13 cellular contexts compared by ENCODE assay signal in genomic region chr9:133889498-133890301, GRCh38.
DNase-seq lines count a peak whose midpoint lies in the region; ATAC-seq, FAIRE-seq and TF ChIP-seq lines count a peak whose summit lies in the region.
"Had no signal": no experiment of that assay in that cellular context is flagged by ENCODE, and none has a peak within 500 bp of the region (broad histone marks: within the 10 kb centered on the region; RNA-seq: fewer than 3 reads in every experiment).

No MANE protein-coding gene starts in this region.

- H3K9me3 ChIP-seq in A549: no peaks in the 10 kb centered on the region
- no peaks in the 10 kb centered on the region for H3K9me3 ChIP-seq in IMR-90 (ENCODE audit: control insufficient read depth, insufficient read depth, low read length)
- no peaks in the 10 kb centered on the region for H3K9me3 ChIP-seq in sigmoid colon
- H3K9me3 ChIP-seq: uterus had no signal

- H3K56ac ChIP-seq in IMR-90 (ENCODE audit: extremely low read depth, insufficient read depth, low read length): no peak overlapping the region

- H4K20me1 ChIP-seq in IMR-90 (ENCODE audit: insufficient read depth, low read length): peaks cover 19% of the 10 kb centered on the region

- TF ChIP-seq RAD21 in A549 (conservative IDR thresholded peaks at IDR 0.05 in 1 of 2, IDR thresholded peaks at IDR 0.05 in 1 of 2) (no peak), IMR-90 (IDR thresholded peaks at IDR 0.05; ENCODE audit: low read length) (no peak)

- FAIRE-seq in A549 (lab: Jason Lieb, UNC): no peak
- no peak for FAIRE-seq in GM12892 (lab: Jason Lieb, UNC)
- FAIRE-seq: HTR-8/SVneo had no signal

- peak overlapping the region; percentile 26 for H2AFZ ChIP-seq in IMR-90 (replicated peaks; ENCODE audit: low read length, poor library complexity)

- no peak for TF ChIP-seq EP300 in A549 (IDR thresholded peaks at IDR 0.05)
- no peak for TF ChIP-seq EP300 in sigmoid colon (IDR thresholded peaks at IDR 0.05)

- H4K8ac ChIP-seq in IMR-90 (ENCODE audit: low read depth in 2 of 2, low read length in 2 of 2): no peak overlapping the region

- no peak overlapping the region for H2BK15ac ChIP-seq in IMR-90 (ENCODE audit: low read depth, low read length)

- no peak overlapping the region for H2BK120ac ChIP-seq in IMR-90 (ENCODE audit: low read depth, low read length)

- no peak overlapping the region for H3K14ac ChIP-seq in IMR-90 (replicated peaks; ENCODE audit: low read depth, low read length)

- H2BK5ac ChIP-seq in IMR-90 (ENCODE audit: low read depth, low read length, poor library complexity, severe bottlenecking): no peak overlapping the region

- H2AK9ac ChIP-seq in IMR-90 (replicated peaks; ENCODE audit: low read depth, low read length, poor library complexity): no peak overlapping the region

- peaks cover 22% of the 10 kb centered on the region for H3K9me1 ChIP-seq in IMR-90 (ENCODE audit: insufficient read depth, low read length)

- no peak overlapping the region for H4K5ac ChIP-seq in IMR-90 (ENCODE audit: low read depth, low read length)

- H3K27ac ChIP-seq in A549 (peak overlapping the region in 1 of 2 experiments; percentile 78; a peak in 4 of 6 replicates), IMR-90 (ENCODE audit: insufficient read depth, low read length) (no peak overlapping the region), layer of hippocampus (ENCODE audit: low read depth, low read length) (peak overlapping the region; percentile 38), sigmoid colon (no peak overlapping the region)
- H3K27ac ChIP-seq: uterus had no signal

- H2AK5ac ChIP-seq in IMR-90 (ENCODE audit: low read depth, low read length): no peak overlapping the region

- H3K4me3 ChIP-seq in A549 (no peak overlapping the region), IMR-90 (ENCODE audit: insufficient read depth, low read depth, low read length) (no peak overlapping the region), sigmoid colon (no peak overlapping the region)
- H3K4me3 ChIP-seq: uterus had no signal

- H3K79me1 ChIP-seq in IMR-90 (ENCODE audit: low read depth in 1 of 2, low read length in 2 of 2): peaks cover 11 to 72% of the 10 kb centered on the region in 2 experiments

- no peak for TF ChIP-seq CTCF in A549 (IDR thresholded peaks at IDR 0.05)
- TF ChIP-seq CTCF in IMR-90 (conservative IDR thresholded peaks at IDR 0.05; ENCODE audit: low read depth, low read length): no peak
- no peak for TF ChIP-seq CTCF in sigmoid colon (IDR thresholded peaks at IDR 0.05)

- in situ Hi-C loops in IMR-90 (cut with MboI; ENCODE audit: low sequenced_read_pairs): no loop called here

- H3K23ac ChIP-seq in IMR-90 (ENCODE audit: low read depth, low read length): no peak overlapping the region

- intact Hi-C loops in IMR-90 (cut with micrococcal nuclease) (no loop called here), sigmoid colon (cut with DNase I) (no loop called here)

- H3K36me3 ChIP-seq in IMR-90 (ENCODE audit: control insufficient read depth, insufficient read depth, low read length) (no peaks in the 10 kb centered on the region; the same call in 1 of the 2 replicates), sigmoid colon (no peaks in the 10 kb centered on the region)
- H3K36me3 ChIP-seq: uterus had no signal

- H3K4me1 ChIP-seq in A549: peaks cover 44% of the 10 kb centered on the region
- peaks cover 17% of the 10 kb centered on the region; the same call in 1 of the 2 replicates for H3K4me1 ChIP-seq in IMR-90 (ENCODE audit: control insufficient read depth, insufficient read depth, low read length)
- no peaks in the 10 kb centered on the region for H3K4me1 ChIP-seq in sigmoid colon
- H3K4me1 ChIP-seq: uterus had no signal

- peak overlapping the region; percentile 41; the same call in 2 of the 3 replicates for H3K4me2 ChIP-seq in A549
- no peak overlapping the region for H3K4me2 ChIP-seq in IMR-90 (ENCODE audit: low read depth, low read length)

- no peak overlapping the region for H3K4ac ChIP-seq in IMR-90 (ENCODE audit: low read depth, low read length)

- H2BK20ac ChIP-seq in IMR-90 (ENCODE audit: low read depth, low read length): no peak overlapping the region

- no peak overlapping the region for H3K9ac ChIP-seq in IMR-90 (ENCODE audit: low read depth, low read length)

- CTCF ChIA-PET in A549 (lab: Yijun Ruan, JAX): interaction anchor here (0.6 to 1.4 kb wide), 4 partner anchors 10 to 515 kb away, joined by 3 to 4 read pairs (median 4); no protein-coding TSS in a partner anchor
- CTCF ChIA-PET in IMR-90 (lab: Yijun Ruan, JAX): no interaction called here

- no peak overlapping the region for H3K18ac ChIP-seq in IMR-90 (ENCODE audit: low read depth, low read length)

- TF ChIP-seq POLR2A in A549 (IDR thresholded peaks at IDR 0.05; ENCODE audit: low read length) (no peak), IMR-90 (IDR thresholded peaks at IDR 0.05; ENCODE audit: low read depth, low read length) (no peak), sigmoid colon (IDR thresholded peaks at IDR 0.05) (no peak), GM12892 (IDR thresholded peaks at IDR 0.05; ENCODE audit: low read depth, low read length) (no peak)

- DNase-seq in A549 (ENCODE audit: low read depth in 1 of 2, low spot score in 1 of 2): peak; percentile 25 to 28
- peak; percentile 20 for DNase-seq in IMR-90
- peak; percentile 66 for DNase-seq in SHP77 treated with DMSO at 0.1 percent for 48 hours (lab: John Stamatoyannopoulos, UW)
- no peak for DNase-seq in sigmoid colon
- DNase-seq in NAMALWA (ENCODE audit: low spot score): no peak
- DNase-seq in GM12892 (ENCODE audit: insufficient read length): no peak
- DNase-seq: activated CD8-positive, alpha-beta memory T cell treated with anti-CD3 and anti-CD28 coated beads for 24 hours; naive thymus-derived CD8-positive, alpha-beta T cell; RPMI8226; uterus had no signal

- 77% methylated on average over 16 of the region's 24 CpGs for WGBS in A549 (ENCODE audit: missing lambda C conversion rate)
- 97% methylated on average over 11 of the region's 24 CpGs; no CpG with 5 or more reads in 1 of the 2 experiments for WGBS in IMR-90 (ENCODE audit: extremely low coverage in 2 of 2, insufficient read length in 1 of 2), 2 experiments
- WGBS in sigmoid colon, 2 donors: 89 to 91% methylated on average over 24 of the region's 24 CpGs

- dilution Hi-C loops in IMR-90 (cut with HindIII; ENCODE audit: low sequenced_read_pairs, unreplicated experiment): no loop called here

- H3K27me3 ChIP-seq in IMR-90 (ENCODE audit: control insufficient read depth, insufficient read depth, low read length): no peaks in the 10 kb centered on the region
- no peaks in the 10 kb centered on the region for H3K27me3 ChIP-seq in layer of hippocampus (ENCODE audit: control insufficient read depth, insufficient read depth, low read length)
- no peaks in the 10 kb centered on the region for H3K27me3 ChIP-seq in sigmoid colon
- H3K27me3 ChIP-seq: uterus had no signal

- ATAC-seq in A549: peak in 1 of 2 experiments; percentile 25; a peak in 2 of 6 replicates
- peak; percentile 38 for ATAC-seq in IMR-90 (ENCODE audit: low read depth)
- no peak for ATAC-seq in HG03135 (IDR thresholded peaks at IDR 0.05; ENCODE audit: unreplicated experiment)
- ATAC-seq: naive thymus-derived CD8-positive, alpha-beta T cell had no signal

- BruUV-seq in IMR-90 (replicated peaks; lab: Mats Ljungman, UMichigan): no TSS peak

- POLR2A ChIA-PET in A549 (lab: Yijun Ruan, JAX) (interaction anchor here (0.5 kb wide), 2 partner anchors 9 to 135 kb away, joined by 3 to 6 read pairs; partner anchors contain the start of gene BRD3OS), IMR-90 (lab: Charles Lee; ENCODE audit: unreplicated experiment) (no interaction called here)

- H4K91ac ChIP-seq in IMR-90 (ENCODE audit: insufficient read depth, low read depth, low read length): no peak overlapping the region

TF ChIP-seq in A549, 52 proteins besides CTCF, POLR2A, EP300 and RAD21:
- TF ChIP-seq JUN (IDR thresholded peaks at IDR 0.05) (no peak), FOSL2 (IDR thresholded peaks at IDR 0.05) (no peak), FOSL2 (CRISPR knock-in tag; IDR thresholded peaks at IDR 0.05) (peak; percentile 31)

TF ChIP-seq in IMR-90, 13 proteins besides CTCF, POLR2A, EP300 and RAD21:
- no peak for TF ChIP-seq MXI1 (IDR thresholded peaks at IDR 0.05; ENCODE audit: borderline replicate concordance, low read depth, low read length)
- TF ChIP-seq FOS (IDR thresholded peaks at IDR 0.05; ENCODE audit: low read depth, low read length): no peak
- TF ChIP-seq CEBPB (IDR thresholded peaks at IDR 0.05; ENCODE audit: low read depth, low read length): no peak
- TF ChIP-seq SMC3 (IDR thresholded peaks at IDR 0.05; ENCODE audit: low read depth, low read length): no peak

Comparison
In these comparisons a context has a peak if more than half of its experiments do, and no peak if none do; other contexts are left out.
1. DNase-seq: peak in A549 (2 of 2), IMR-90 (single experiment) and SHP77 treated with DMSO at 0.1 percent for 48 hours (single experiment); none in sigmoid colon (single experiment), NAMALWA (single experiment) and GM12892 (single experiment).